Comparison of ENCODE assay signal across 24 cellular contexts in genomic region chr18:79806976-79807841, GRCh38. TPM values are rescaled to one million over a fixed set of nuclear protein-coding genes. Genes with fewer than 3 reads are reported as not detected.
"Had no signal": no experiment of that assay in that cellular context is flagged by ENCODE, and none has a peak within 500 bp of the region (broad histone marks: within the 10 kb centered on the region; RNA-seq: fewer than 3 reads in every experiment).

No MANE protein-coding gene starts in this region.

- H3K27ac ChIP-seq: brain microvascular endothelial cell, cardiac muscle cell, RWPE1, SJCRH30, VCaP had no signal

- H3K4me1 ChIP-seq: SJCRH30 had no signal

- H3K9me3 ChIP-seq: MG63, SJCRH30, SK-N-SH had no signal

- H3K27me3 ChIP-seq: brain microvascular endothelial cell, MG63, SJCRH30 had no signal

- H3K4me2 ChIP-seq: SK-N-SH had no signal

- H3K9me2 ChIP-seq: SK-N-SH had no signal

- H3K36me3 ChIP-seq: brain microvascular endothelial cell, cardiac muscle cell, MG63, SJCRH30 had no signal

- H3K9ac ChIP-seq: SK-N-SH had no signal

- ATAC-seq: activated T-cell treated with anti-CD3 and anti-CD28 coated beads, Interleukin-2, amount 50 U/mL, for 4 hours had no signal

- H3K4me3 ChIP-seq: cardiac muscle cell, MG63, SJCRH30 had no signal

- DNase-seq: activated CD4-positive, alpha-beta memory T cell treated with anti-CD3 and anti-CD28 coated beads for 36 hours; activated CD4-positive, alpha-beta T cell treated with anti-CD3 and anti-CD28 coated beads, Interleukin-2, amount 10 ng/mL, durations not matched to agents 7 days and 5 days; activated CD4-positive, CD25-positive, alpha-beta regulatory T cell; activated CD8-positive, alpha-beta memory T cell treated with anti-CD3 and anti-CD28 coated beads for 24 hours; activated gamma-delta T cell treated with Interleukin-2 at 50 U/mL for 16 hours; activated naive CD4-positive, alpha-beta T cell treated with anti-CD3 and anti-CD28 coated beads, Interleukin-2, amount 10 ng/mL, durations not matched to agents 7 days and 5 days; activated naive CD8-positive, alpha-beta T cell treated with anti-CD3 and anti-CD28 coated beads for 36 hours; activated T-cell treated with anti-CD3 and anti-CD28 coated beads, Interleukin-2, amount 50 U/mL, for 4 hours; brain microvascular endothelial cell; MG63; NCI-H1417; NCI-H2029; NCI-H2107; NCI-H2171 treated with DMSO at 0.1 percent for 48 hours; NCI-H446; NCI-H524; Right ventricle myocardium superior; SJCRH30; SK-N-SH; T-helper 1 cell had no signal

RNA-seq across cellular contexts. Expression of gene KCNG2, which starts 9.5 kb away (rescaled TPM):
- total RNA-seq: activated CD4-positive, alpha-beta memory T cell treated with anti-CD3 and anti-CD28 coated beads for 36 hours; activated CD4-positive, alpha-beta T cell treated with anti-CD3 and anti-CD28 coated beads, Interleukin-2, amount 10 ng/mL, durations not matched to agents 7 days and 5 days; activated naive CD8-positive, alpha-beta T cell treated with anti-CD3 and anti-CD28 coated beads for 36 hours; activated T-cell treated with anti-CD3 and anti-CD28 coated beads, Interleukin-2, amount 50 U/mL, for 4 hours; cardiac muscle cell; Right ventricle myocardium superior; SJCRH30; T-helper 2 cell treated with Interferon-gamma antibody and Interleukin-4, amounts not matched to agents 100 ng/mL and 5 ng/mL, for 36 hours had no signal
- polyA plus RNA-seq: SK-N-SH had no signal
